Comparison of ENCODE assay signal across 8 cellular contexts in genomic region chr1:109910123-109910962, GRCh38. TPM values are rescaled to one million over a fixed set of nuclear protein-coding genes. Genes with fewer than 3 reads are reported as not detected.
DNase-seq lines count a peak whose midpoint lies in the region; ATAC-seq and TF ChIP-seq lines count a peak whose summit lies in the region.

Gene CSF1, plus strand, starts transcription at chr1:109910849. Its CDS starts 175 bp downstream, at chr1:109911024.

- peaks cover 2% of the 10 kb centered on the region for H3K27me3 ChIP-seq in DND-41 (ENCODE audit: insufficient read depth, low read length, poor library complexity)
- peaks cover 45% of the 10 kb centered on the region for H3K27me3 ChIP-seq in iPS-18a (ENCODE audit: control insufficient read depth, insufficient read depth, low read length)

- H3K4me1 ChIP-seq in DND-41 (ENCODE audit: insufficient read depth, low read length) (peaks cover 64% of the 10 kb centered on the region), iPS-18a (ENCODE audit: control insufficient read depth, low read depth, low read length) (peaks cover 26% of the 10 kb centered on the region)

- peaks cover 4% of the 10 kb centered on the region for H3K36me3 Mint-ChIP-seq in MCF 10A (ENCODE audit: insufficient read depth, unreplicated experiment)

- H3K27ac ChIP-seq in DND-41 (ENCODE audit: low read length) (peak within 1 kb of the TSS; percentile 70), iPS-18a (ENCODE audit: low read length) (no peak within 1 kb of the TSS)

- H3K4me2 ChIP-seq in DND-41 (ENCODE audit: insufficient read depth, low read length): peak within 1 kb of the TSS; percentile 72

- intact Hi-C loops in MCF 10A (cut with micrococcal nuclease): loop anchor here (2.0 to 5.0 kb wide), 4 partner anchors 34 to 133 kb away; no protein-coding TSS in a partner anchor

- H3K4me1 Mint-ChIP-seq in MCF 10A (ENCODE audit: insufficient read depth, unreplicated experiment): peaks cover 25% of the 10 kb centered on the region

- H4K20me1 ChIP-seq in DND-41 (ENCODE audit: insufficient read depth, low read length): no peaks in the 10 kb centered on the region

- H3K79me2 ChIP-seq in DND-41 (ENCODE audit: insufficient read depth, low read length): peaks cover 40% of the 10 kb centered on the region

- CTCF ChIA-PET in MCF 10A (lab: Yijun Ruan, JAX): no interaction called here

- H3K9me3 Mint-ChIP-seq in MCF 10A (ENCODE audit: unreplicated experiment): no peaks in the 10 kb centered on the region

- no peaks in the 10 kb centered on the region for H3K36me3 ChIP-seq in DND-41 (ENCODE audit: insufficient read depth, low read length)
- H3K36me3 ChIP-seq in iPS-18a (ENCODE audit: control insufficient read depth, low read depth, low read length): no peaks in the 10 kb centered on the region

- peak within 1 kb of the TSS; percentile 73 for H3K4me3 Mint-ChIP-seq in MCF 10A (ENCODE audit: unreplicated experiment)

- POLR2A ChIA-PET in MCF 10A (lab: Yijun Ruan, JAX): interaction anchor here (0.7 to 1.3 kb wide), 5 partner anchors 38 to 129 kb away, joined by 3 to 4 read pairs (median 3); no protein-coding TSS in a partner anchor

- H3K9me3 ChIP-seq in DND-41 (ENCODE audit: insufficient read depth, low read length, severe bottlenecking) (no peaks in the 10 kb centered on the region), iPS-18a (ENCODE audit: control insufficient read depth, low read depth, low read length) (no peaks in the 10 kb centered on the region)

- DNase-seq in DND-41: peak; percentile 55
- peak; percentile 69 for DNase-seq in HuH-7 (ENCODE audit: low spot score)
- peak; percentile 72 for DNase-seq in MCF 10A (ENCODE audit: unreplicated experiment)
- peak; percentile 68 for DNase-seq in skeletal muscle cell (ENCODE audit: low read depth)
- DNase-seq in NCI-H446 (lab: John Stamatoyannopoulos, UW): no peak

- H3K4me3 ChIP-seq in DND-41 (ENCODE audit: low read depth in 1 of 2, low read length in 2 of 2) (peak within 1 kb of the TSS; percentile 23 to 66; a peak in 3 of 4 replicates), WI38 (ENCODE audit: low read depth, low read length) (peak within 1 kb of the TSS; percentile 98), iPS-18a (ENCODE audit: low read length) (peak within 1 kb of the TSS; percentile 67), skeletal muscle cell (ENCODE audit: low read depth, low read length) (peak within 1 kb of the TSS; percentile 83)

- peak within 1 kb of the TSS; percentile 64 for H3K9ac ChIP-seq in DND-41 (ENCODE audit: low read depth, low read length)
- peak within 1 kb of the TSS; percentile 54 for H3K9ac ChIP-seq in iPS-18a (ENCODE audit: low read length)

- peak within 1 kb of the TSS; percentile 74 for H3K27ac Mint-ChIP-seq in MCF 10A (ENCODE audit: low read depth, unreplicated experiment)

- ATAC-seq in DND-41 (ENCODE audit: insufficient read depth, low read depth): peak; percentile 57
- ATAC-seq in HG02981 (IDR thresholded peaks at IDR 0.05; ENCODE audit: unreplicated experiment): no peak

- no peaks in the 10 kb centered on the region for H3K27me3 Mint-ChIP-seq in MCF 10A (ENCODE audit: insufficient read depth, unreplicated experiment)

- peak within 1 kb of the TSS; percentile 52 for H2AFZ ChIP-seq in DND-41 (ENCODE audit: low read depth, low read length)

- TF ChIP-seq CTCF in DND-41 (IDR thresholded peaks at IDR 0.05; ENCODE audit: borderline replicate concordance, extremely low read depth, low read length, poor library complexity, severe bottlenecking): no peak
- no peak for TF ChIP-seq CTCF in WI38 (IDR thresholded peaks at IDR 0.05; ENCODE audit: low read depth, low read length)
- no peak for TF ChIP-seq CTCF in MCF 10A (IDR thresholded peaks at IDR 0.05; ENCODE audit: unreplicated experiment)

- no TSS peak for BruUV-seq in MCF 10A (replicated peaks; lab: Mats Ljungman, UMichigan)

RNA-seq across cellular contexts. Expression of gene CSF1, which starts in this region (rescaled TPM):
- 6.3 and 11.7 TPM in 2 replicates for total RNA-seq in MCF 10A (2022)

Comparison
In these comparisons a context has a peak if more than half of its experiments do, and no peak if none do; other contexts are left out.
1. DNase-seq: peak in DND-41 (single experiment), HuH-7 (single experiment), MCF 10A (single experiment) and skeletal muscle cell (single experiment); none in NCI-H446 (0 of 2).
2. H3K4me3 ChIP-seq: peak in every context shown above with its lines; median percentile 98 in WI38; 83 in skeletal muscle cell; 67 in iPS-18a; 44 in DND-41.